ENCODE assay signal across 8 cellular contexts in genomic region chr17:16991349-16992009, GRCh38. TPM values are rescaled to one million over a fixed set of nuclear protein-coding genes. Genes with fewer than 3 reads are reported as not detected.
A peak's percentile ranks its signal among the peaks of the same experiment; 100 is the strongest.
DNase-seq lines count a peak whose midpoint lies in the region; ATAC-seq, FAIRE-seq and TF ChIP-seq lines count a peak whose summit lies in the region.

No MANE protein-coding gene starts in this region.

- peak; percentile 68 for TF ChIP-seq CTCF in activated CD8-positive, alpha-beta T cell treated with anti-CD3 and anti-CD28 coated beads for 36 hours (IDR thresholded peaks at IDR 0.05)

- no peak overlapping the region for H3K27ac Mint-ChIP-seq in activated CD8-positive, alpha-beta T cell treated with anti-CD3 and anti-CD28 coated beads for 36 hours

- peaks cover 30% of the 10 kb centered on the region for H3K4me1 Mint-ChIP-seq in activated CD8-positive, alpha-beta T cell treated with anti-CD3 and anti-CD28 coated beads for 36 hours (ENCODE audit: low read depth)

- H3K36me3 Mint-ChIP-seq in activated CD8-positive, alpha-beta T cell treated with anti-CD3 and anti-CD28 coated beads for 36 hours (ENCODE audit: low read depth), result no peaks in the 10 kb centered on the region

- TF ChIP-seq POLR2A in GM12892 (IDR thresholded peaks at IDR 0.05; ENCODE audit: low read depth, low read length), result no peak

- DNase-seq in A172 (ENCODE audit: low spot score) (peak; percentile 47), GM12892 (ENCODE audit: insufficient read length) (peak; percentile 71), NCI-H774 (lab: John Stamatoyannopoulos, UW) (peak; percentile 23), ecto neural progenitor cell (ENCODE audit: low spot score) (peak; percentile 86), medulla oblongata (ENCODE audit: extremely low spot score) (peak; percentile 84)
- DNase-seq in activated CD8-positive, alpha-beta T cell treated with anti-CD3 and anti-CD28 coated beads for 36 hours, result peak; percentile 92
- DNase-seq in stimulated activated CD8-positive, alpha-beta memory T cell treated with anti-CD3 and anti-CD28 coated beads, Interleukin-15, amount 100 ng/mL, for 24 hours (ENCODE audit: low read depth), result peak; percentile 74

- FAIRE-seq in GM12892 (lab: Jason Lieb, UNC), result peak; percentile 94

- POLR2A ChIA-PET in activated CD8-positive, alpha-beta T cell treated with anti-CD3 and anti-CD28 coated beads for 36 hours (lab: Charles Lee), result no interaction called here

- no peak overlapping the region for H3K4me3 Mint-ChIP-seq in activated CD8-positive, alpha-beta T cell treated with anti-CD3 and anti-CD28 coated beads for 36 hours

- CTCF ChIA-PET in activated CD8-positive, alpha-beta T cell treated with anti-CD3 and anti-CD28 coated beads for 36 hours (lab: Charles Lee), result interaction anchor here (0.6 to 2.2 kb wide), 25 partner anchors 9 to 456 kb away, joined by 3 to 11 read pairs (median 4); no protein-coding TSS in a partner anchor

- H3K27me3 Mint-ChIP-seq in activated CD8-positive, alpha-beta T cell treated with anti-CD3 and anti-CD28 coated beads for 36 hours, result no peaks in the 10 kb centered on the region

- ATAC-seq in activated CD8-positive, alpha-beta T cell treated with anti-CD3 and anti-CD28 coated beads for 36 hours, result peak; percentile 51
- no peak for ATAC-seq in HG03025 (IDR thresholded peaks at IDR 0.05; ENCODE audit: low FRiP score, unreplicated experiment)

- intact Hi-C loops in activated CD8-positive, alpha-beta T cell treated with anti-CD3 and anti-CD28 coated beads for 36 hours (cut with micrococcal nuclease), result loop anchor here (10.0 kb wide), 1 partner anchor 313 kb away; the partner anchor contains the start of gene NT5M

- no peaks in the 10 kb centered on the region for H3K9me3 Mint-ChIP-seq in activated CD8-positive, alpha-beta T cell treated with anti-CD3 and anti-CD28 coated beads for 36 hours

RNA-seq across cellular contexts. Expression of gene TNFRSF13B, which starts 19.6 kb away (rescaled TPM):
- total RNA-seq in A172 (2014; rRNA removed; shearing (Covaris generic)), result not detected in 2 replicates
- 141 TPM for polyA plus RNA-seq in GM12892 (2012; ENCODE audit: missing spikeins)
- total RNA-seq in activated CD8-positive, alpha-beta T cell treated with anti-CD3 and anti-CD28 coated beads for 36 hours, result not detected

RNA-seq across cellular contexts. Expression of gene MPRIP, which starts 50.8 kb away (rescaled TPM):
- 295 and 299 TPM in 2 replicates for total RNA-seq in A172 (2014; rRNA removed; shearing (Covaris generic))
- polyA plus RNA-seq in GM12892 (2012; ENCODE audit: missing spikeins), result 53.9 TPM
- 100 to 1,000 TPM; 132 to 135 TPM for total RNA-seq in activated CD8-positive, alpha-beta T cell treated with anti-CD3 and anti-CD28 coated beads for 36 hours

Comparison
In these comparisons a context has a peak if more than half of its experiments do, and no peak if none do; other contexts are left out.
1. DNase-seq: peak in every context shown above with its lines; median percentile 92 in activated CD8-positive, alpha-beta T cell treated with anti-CD3 and anti-CD28 coated beads for 36 hours; 86 in ecto neural progenitor cell; 84 in medulla oblongata; 74 in stimulated activated CD8-positive, alpha-beta memory T cell treated with anti-CD3 and anti-CD28 coated beads, Interleukin-15, amount 100 ng/mL, for 24 hours; 71 in GM12892; 47 in A172; 23 in NCI-H774.